Comparison of ENCODE assay signal across 13 cellular contexts in the genomic region with DNA sequence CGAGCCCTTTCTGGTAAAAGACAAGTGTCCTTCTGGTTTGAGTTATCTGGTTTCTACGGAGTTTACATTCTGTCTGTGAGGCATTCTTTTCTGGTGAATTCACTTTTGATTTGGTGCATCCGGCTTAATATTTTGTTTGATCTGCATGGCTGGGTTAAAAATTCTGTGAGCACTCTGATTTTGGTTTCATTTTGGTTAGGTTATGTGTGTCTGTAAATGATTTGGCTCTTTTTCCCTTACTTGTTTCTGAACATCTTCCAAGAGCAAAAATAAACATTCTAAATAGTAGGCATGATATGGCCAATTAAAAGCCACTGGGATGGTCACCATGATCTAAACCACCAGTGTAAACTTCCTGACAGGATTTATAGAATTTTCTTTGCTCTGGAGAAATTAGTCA.
A peak's percentile ranks its signal among the peaks of the same experiment; 100 is the strongest.
DNase-seq lines count a peak whose midpoint lies in the region; ATAC-seq and TF ChIP-seq lines count a peak whose summit lies in the region.
"Had no signal": no experiment of that assay in that cellular context is flagged by ENCODE, and none has a peak within 500 bp of the region (broad histone marks: within the 10 kb centered on the region; RNA-seq: fewer than 3 reads in every experiment).

No MANE protein-coding gene starts in this region.

- peaks cover 6% of the 10 kb centered on the region for H3F3A ChIP-seq in SK-N-SH (replicated peaks; ENCODE audit: insufficient read depth)

- H3K27me3 ChIP-seq in SK-N-SH (ENCODE audit: insufficient read depth), result no peaks in the 10 kb centered on the region
- H3K27me3 ChIP-seq: dorsolateral prefrontal cortex had no signal

- H4K20me1 ChIP-seq in SK-N-SH (ENCODE audit: insufficient read depth), result no peaks in the 10 kb centered on the region

- peak overlapping the region; percentile 48; the same call in 1 of the 2 replicates for H3K4me2 ChIP-seq in SK-N-SH

- no peak for ATAC-seq in activated T-cell treated with anti-CD3 and anti-CD28 coated beads, Interleukin-2, amount 50 U/mL, for 72 hours (replicated peaks in 1 of 2)
- ATAC-seq in WTC11, result no peak
- no peak for ATAC-seq in HG03039 (IDR thresholded peaks at IDR 0.05; ENCODE audit: unreplicated experiment)

- H3K36me3 ChIP-seq in SK-N-SH (replicated peaks in 1 of 2; ENCODE audit: control insufficient read depth in 1 of 2, insufficient read depth in 2 of 2, low read length in 1 of 2), result no peaks in the 10 kb centered on the region

- H3K27ac Mint-ChIP-seq in activated T-cell treated with anti-CD3 and anti-CD28 coated beads, Interleukin-2, amount 50 U/mL, for 72 hours, result peak overlapping the region; percentile 7
- H3K27ac Mint-ChIP-seq in WTC11, result no peak overlapping the region

- DNase-seq in activated T-cell treated with anti-CD3 and anti-CD28 coated beads, Interleukin-2, amount 50 U/mL, for 72 hours, result no peak
- DNase-seq in activated T-cell treated with anti-CD3 and anti-CD28 coated beads for 4 hours (no peak), SK-N-SH (no peak), fibroblast of the aortic adventitia (ENCODE audit: low read depth) (peak; percentile 46), DMS 273 (lab: John Stamatoyannopoulos, UW; ENCODE audit: unreplicated experiment) (no peak), NCI-H2081 treated with DMSO at 0.1 percent for 48 hours (lab: John Stamatoyannopoulos, UW) (no peak), WTC11 (ENCODE audit: low spot score) (no peak)
- DNase-seq: 8988T; activated naive CD4-positive, alpha-beta T cell treated with Interleukin-2 at 50 U/mL for 16 hours; dorsolateral prefrontal cortex; NCI-H510A had no signal

- no peaks in the 10 kb centered on the region for H3K4me1 Mint-ChIP-seq in activated T-cell treated with anti-CD3 and anti-CD28 coated beads, Interleukin-2, amount 50 U/mL, for 72 hours (ENCODE audit: low read depth)
- H3K4me1 Mint-ChIP-seq in WTC11, result peaks cover 24% of the 10 kb centered on the region

- no peak for TF ChIP-seq EP300 in SK-N-SH (IDR thresholded peaks at IDR 0.05; ENCODE audit: borderline replicate concordance in 1 of 2, low read depth in 1 of 2, low read length in 1 of 2)

- H3K4me3 ChIP-seq in SK-N-SH (ENCODE audit: low read depth in 2 of 2, low read length in 1 of 2) (peak overlapping the region; percentile 25 to 30; a peak in 3 of 4 replicates), fibroblast of the aortic adventitia (ENCODE audit: low read depth, low read length) (peak overlapping the region; percentile 43)
- H3K4me3 ChIP-seq: skin epidermis had no signal

- CTCF ChIA-PET in SK-N-SH (lab: Yijun Ruan, JAX), result interaction anchor here (1.1 to 11.6 kb wide), 2 partner anchors 11 to 13 kb away, joined by 3 to 83 read pairs; no protein-coding TSS in a partner anchor
- CTCF ChIA-PET in WTC11 (lab: Charles Lee), result interaction anchor here (1.5 to 2.2 kb wide), 2 partner anchors 9 to 13 kb away, joined by 6 to 11 read pairs; no protein-coding TSS in a partner anchor

- H3K27me3 Mint-ChIP-seq in activated T-cell treated with anti-CD3 and anti-CD28 coated beads, Interleukin-2, amount 50 U/mL, for 72 hours (ENCODE audit: low read depth), result peaks cover 1% of the 10 kb centered on the region
- no peaks in the 10 kb centered on the region for H3K27me3 Mint-ChIP-seq in WTC11 (ENCODE audit: low read depth)

- H3K79me2 ChIP-seq in SK-N-SH (ENCODE audit: insufficient read depth), result no peaks in the 10 kb centered on the region

- no peaks in the 10 kb centered on the region for H3K9me2 ChIP-seq in SK-N-SH

- POLR2A ChIA-PET in SK-N-SH (lab: Yijun Ruan, JAX) (no interaction called here), WTC11 (lab: Charles Lee) (no interaction called here)

- TF ChIP-seq CTCF in SK-N-SH (IDR thresholded peaks at IDR 0.05), result no peak
- no peak for TF ChIP-seq CTCF in fibroblast of the aortic adventitia (IDR thresholded peaks at IDR 0.05; ENCODE audit: insufficient read depth, low read length)
- no peak for TF ChIP-seq CTCF in WTC11 (IDR thresholded peaks at IDR 0.05)

- H3K4me3 Mint-ChIP-seq in activated T-cell treated with anti-CD3 and anti-CD28 coated beads, Interleukin-2, amount 50 U/mL, for 72 hours, result peak overlapping the region in 1 of 2 donors; percentile 5
- no peak overlapping the region for H3K4me3 Mint-ChIP-seq in WTC11

- TF ChIP-seq RAD21 in SK-N-SH (IDR thresholded peaks at IDR 0.05; ENCODE audit: low read length), result no peak

- no peaks in the 10 kb centered on the region; a peak in 2 of 4 replicates for H3K4me1 ChIP-seq in SK-N-SH (ENCODE audit: control insufficient read depth in 1 of 2, insufficient read depth in 2 of 2, low read depth in 1 of 2, low read length in 1 of 2)

- peak overlapping the region; percentile 41 for H2AFZ ChIP-seq in SK-N-SH (ENCODE audit: low read depth)

- H3K9me3 Mint-ChIP-seq in activated T-cell treated with anti-CD3 and anti-CD28 coated beads, Interleukin-2, amount 50 U/mL, for 72 hours, result no peaks in the 10 kb centered on the region
- H3K9me3 Mint-ChIP-seq in WTC11, result peaks cover 8% of the 10 kb centered on the region

- peak overlapping the region; percentile 1; the same call in 1 of the 2 replicates for H3K9ac ChIP-seq in SK-N-SH

- peak overlapping the region; percentile 60 to 72; a peak in 3 of 4 replicates for H3K27ac ChIP-seq in SK-N-SH (ENCODE audit: low read depth in 2 of 2, low read length in 1 of 2)

- H3K9me3 ChIP-seq in SK-N-SH, result no peaks in the 10 kb centered on the region

- 29% methylated on average over 3 of the region's 3 CpGs for WGBS in SK-N-SH (ENCODE audit: low lambda C conversion rate)

- no peaks in the 10 kb centered on the region for H3K36me3 Mint-ChIP-seq in activated T-cell treated with anti-CD3 and anti-CD28 coated beads, Interleukin-2, amount 50 U/mL, for 72 hours (ENCODE audit: insufficient read depth in 2 of 2)
- no peaks in the 10 kb centered on the region; the same call in 1 of the 2 replicates for H3K36me3 Mint-ChIP-seq in WTC11

TF ChIP-seq in SK-N-SH, 30 proteins besides CTCF, POLR2A, EP300 and RAD21:
- TF ChIP-seq SIN3A (IDR thresholded peaks at IDR 0.05; ENCODE audit: borderline replicate concordance, low read depth, low read length) (no peak), TEAD4 (IDR thresholded peaks at IDR 0.05; ENCODE audit: borderline replicate concordance, insufficient read depth) (peak; percentile 7; the same call in 1 of the 2 replicates), TCF12 (IDR thresholded peaks at IDR 0.05) (peak; percentile 53)
- TF ChIP-seq, protein P1, sequence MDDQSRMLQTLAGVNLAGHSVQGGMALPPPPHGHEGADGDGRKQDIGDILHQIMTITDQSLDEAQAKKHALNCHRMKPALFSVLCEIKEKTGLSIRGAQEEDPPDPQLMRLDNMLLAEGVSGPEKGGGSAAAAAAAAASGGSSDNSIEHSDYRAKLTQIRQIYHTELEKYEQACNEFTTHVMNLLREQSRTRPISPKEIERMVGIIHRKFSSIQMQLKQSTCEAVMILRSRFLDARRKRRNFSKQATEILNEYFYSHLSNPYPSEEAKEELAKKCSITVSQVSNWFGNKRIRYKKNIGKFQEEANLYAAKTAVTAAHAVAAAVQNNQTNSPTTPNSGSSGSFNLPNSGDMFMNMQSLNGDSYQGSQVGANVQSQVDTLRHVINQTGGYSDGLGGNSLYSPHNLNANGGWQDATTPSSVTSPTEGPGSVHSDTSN (IDR thresholded peaks at IDR 0.05), result no peak; the same call in 1 of the 2 replicates

TF ChIP-seq in WTC11, 78 proteins besides CTCF, POLR2A, EP300 and RAD21 (continues in another document):
- no peak for TF ChIP-seq ETV6 (CRISPR knock-in tag; IDR thresholded peaks at IDR 0.05)
- TF ChIP-seq, protein P2, sequence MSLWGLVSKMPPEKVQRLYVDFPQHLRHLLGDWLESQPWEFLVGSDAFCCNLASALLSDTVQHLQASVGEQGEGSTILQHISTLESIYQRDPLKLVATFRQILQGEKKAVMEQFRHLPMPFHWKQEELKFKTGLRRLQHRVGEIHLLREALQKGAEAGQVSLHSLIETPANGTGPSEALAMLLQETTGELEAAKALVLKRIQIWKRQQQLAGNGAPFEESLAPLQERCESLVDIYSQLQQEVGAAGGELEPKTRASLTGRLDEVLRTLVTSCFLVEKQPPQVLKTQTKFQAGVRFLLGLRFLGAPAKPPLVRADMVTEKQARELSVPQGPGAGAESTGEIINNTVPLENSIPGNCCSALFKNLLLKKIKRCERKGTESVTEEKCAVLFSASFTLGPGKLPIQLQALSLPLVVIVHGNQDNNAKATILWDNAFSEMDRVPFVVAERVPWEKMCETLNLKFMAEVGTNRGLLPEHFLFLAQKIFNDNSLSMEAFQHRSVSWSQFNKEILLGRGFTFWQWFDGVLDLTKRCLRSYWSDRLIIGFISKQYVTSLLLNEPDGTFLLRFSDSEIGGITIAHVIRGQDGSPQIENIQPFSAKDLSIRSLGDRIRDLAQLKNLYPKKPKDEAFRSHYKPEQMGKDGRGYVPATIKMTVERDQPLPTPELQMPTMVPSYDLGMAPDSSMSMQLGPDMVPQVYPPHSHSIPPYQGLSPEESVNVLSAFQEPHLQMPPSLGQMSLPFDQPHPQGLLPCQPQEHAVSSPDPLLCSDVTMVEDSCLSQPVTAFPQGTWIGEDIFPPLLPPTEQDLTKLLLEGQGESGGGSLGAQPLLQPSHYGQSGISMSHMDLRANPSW (CRISPR knock-in tag; conservative IDR thresholded peaks at IDR 0.05; ENCODE audit: low read depth), result no peak
- TF ChIP-seq, protein P3, sequence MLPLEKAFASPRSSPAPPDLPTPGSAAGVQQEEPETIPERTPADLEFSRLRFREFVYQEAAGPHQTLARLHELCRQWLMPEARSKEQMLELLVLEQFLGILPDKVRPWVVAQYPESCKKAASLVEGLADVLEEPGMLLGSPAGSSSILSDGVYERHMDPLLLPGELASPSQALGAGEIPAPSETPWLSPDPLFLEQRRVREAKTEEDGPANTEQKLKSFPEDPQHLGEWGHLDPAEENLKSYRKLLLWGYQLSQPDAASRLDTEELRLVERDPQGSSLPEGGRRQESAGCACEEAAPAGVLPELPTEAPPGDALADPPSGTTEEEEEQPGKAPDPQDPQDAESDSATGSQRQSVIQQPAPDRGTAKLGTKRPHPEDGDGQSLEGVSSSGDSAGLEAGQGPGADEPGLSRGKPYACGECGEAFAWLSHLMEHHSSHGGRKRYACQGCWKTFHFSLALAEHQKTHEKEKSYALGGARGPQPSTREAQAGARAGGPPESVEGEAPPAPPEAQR (CRISPR knock-in tag; IDR thresholded peaks at IDR 0.05), result no peak
- TF ChIP-seq, protein P4, sequence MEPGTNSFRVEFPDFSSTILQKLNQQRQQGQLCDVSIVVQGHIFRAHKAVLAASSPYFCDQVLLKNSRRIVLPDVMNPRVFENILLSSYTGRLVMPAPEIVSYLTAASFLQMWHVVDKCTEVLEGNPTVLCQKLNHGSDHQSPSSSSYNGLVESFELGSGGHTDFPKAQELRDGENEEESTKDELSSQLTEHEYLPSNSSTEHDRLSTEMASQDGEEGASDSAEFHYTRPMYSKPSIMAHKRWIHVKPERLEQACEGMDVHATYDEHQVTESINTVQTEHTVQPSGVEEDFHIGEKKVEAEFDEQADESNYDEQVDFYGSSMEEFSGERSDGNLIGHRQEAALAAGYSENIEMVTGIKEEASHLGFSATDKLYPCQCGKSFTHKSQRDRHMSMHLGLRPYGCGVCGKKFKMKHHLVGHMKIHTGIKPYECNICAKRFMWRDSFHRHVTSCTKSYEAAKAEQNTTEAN (CRISPR knock-in tag; IDR thresholded peaks at IDR 0.05), result no peak
- TF ChIP-seq ZNF121 (CRISPR knock-in tag; IDR thresholded peaks at IDR 0.05), result no peak
- no peak for TF ChIP-seq NFYB (CRISPR knock-in tag; conservative IDR thresholded peaks at IDR 0.05; ENCODE audit: low read depth)
